In the genomic region with DNA sequence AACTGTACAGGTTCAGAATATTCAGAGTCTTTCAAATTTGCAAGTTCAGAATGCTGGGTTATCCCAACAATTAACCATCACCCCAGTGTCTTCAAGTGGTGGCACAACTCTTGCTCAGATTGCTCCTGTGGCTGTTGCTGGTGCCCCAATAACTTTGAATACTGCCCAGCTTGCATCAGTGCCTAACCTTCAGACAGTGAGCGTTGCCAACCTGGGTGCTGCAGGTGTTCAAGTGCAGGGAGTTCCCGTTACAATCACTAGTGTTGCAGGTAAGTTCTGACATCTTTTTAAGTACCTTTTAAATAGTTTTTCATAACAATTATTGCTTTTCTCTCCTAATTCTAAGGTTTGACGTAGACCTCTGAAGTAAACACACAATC, we compare ENCODE assay signal across 11 cellular contexts. TPM values are rescaled to one million over a fixed set of nuclear protein-coding genes. Genes with fewer than 3 reads are reported as not detected.
A peak's percentile ranks its signal among the peaks of the same experiment; 100 is the strongest.
DNase-seq lines count a peak whose midpoint lies in the region; ATAC-seq and TF ChIP-seq lines count a peak whose summit lies in the region.
"Had no signal": no experiment of that assay in that cellular context is flagged by ENCODE, and none has a peak within 500 bp of the region (broad histone marks: within the 10 kb centered on the region; RNA-seq: fewer than 3 reads in every experiment).

No MANE protein-coding gene starts in this region.

- ATAC-seq in stimulated activated naive CD8-positive, alpha-beta T cell treated with anti-CD3 and anti-CD28 coated beads, Interleukin-15, amount 100 ng/mL, for 72 hours = no peak
- no peak for ATAC-seq in HG03108 (IDR thresholded peaks at IDR 0.05; ENCODE audit: unreplicated experiment)
- ATAC-seq: left colon had no signal

- H3K79me2 ChIP-seq in OCI-LY7 (ENCODE audit: insufficient read depth, low read depth, low read length) = peaks cover 49% of the 10 kb centered on the region

- H3K9me3 Mint-ChIP-seq in activated naive CD4-positive, alpha-beta T cell treated with anti-CD3 and anti-CD28 coated beads, Interleukin-2, amount 10 ng/mL, durations not matched to agents 7 days and 5 days = no peaks in the 10 kb centered on the region
- H3K9me3 Mint-ChIP-seq in stimulated activated naive CD8-positive, alpha-beta T cell treated with anti-CD3 and anti-CD28 coated beads, Interleukin-15, amount 100 ng/mL, for 72 hours = no peaks in the 10 kb centered on the region

- no peak for DNase-seq in activated naive CD4-positive, alpha-beta T cell treated with anti-CD3 and anti-CD28 coated beads, Interleukin-2, amount 10 ng/mL, durations not matched to agents 7 days and 5 days
- no peak for DNase-seq in activated naive CD4-positive, alpha-beta T cell (lab: John Stamatoyannopoulos, UW)
- DNase-seq in OCI-LY7 (ENCODE audit: low spot score) = peak; percentile 10
- peak; percentile 5 for DNase-seq in globus pallidus (ENCODE audit: low spot score)
- no peak for DNase-seq in stimulated activated naive CD8-positive, alpha-beta T cell treated with anti-CD3 and anti-CD28 coated beads, Interleukin-15, amount 100 ng/mL, for 72 hours
- no peak for DNase-seq in putamen (ENCODE audit: low spot score)
- DNase-seq in Peyer's patch = no peak
- DNase-seq: IMR-90, left colon, NCI-H446 had no signal

- intact Hi-C loops in OCI-LY7 (cut with micrococcal nuclease; ENCODE audit: unreplicated experiment) = no loop called here

- no peaks in the 10 kb centered on the region for H3K27me3 Mint-ChIP-seq in activated naive CD4-positive, alpha-beta T cell treated with anti-CD3 and anti-CD28 coated beads, Interleukin-2, amount 10 ng/mL, durations not matched to agents 7 days and 5 days
- no peaks in the 10 kb centered on the region for H3K27me3 Mint-ChIP-seq in stimulated activated naive CD8-positive, alpha-beta T cell treated with anti-CD3 and anti-CD28 coated beads, Interleukin-15, amount 100 ng/mL, for 72 hours

- H3K4me2 ChIP-seq in OCI-LY7 (ENCODE audit: low read length) = peak overlapping the region; percentile 89

- TF ChIP-seq CTCF in OCI-LY7 (conservative IDR thresholded peaks at IDR 0.05; ENCODE audit: low read length) (no peak), Peyer's patch (IDR thresholded peaks at IDR 0.05) (no peak)

- H3K36me3 Mint-ChIP-seq in activated naive CD4-positive, alpha-beta T cell treated with anti-CD3 and anti-CD28 coated beads, Interleukin-2, amount 10 ng/mL, durations not matched to agents 7 days and 5 days = peaks cover 55% of the 10 kb centered on the region

- POLR2A ChIA-PET in OCI-LY7 (lab: Charles Lee) = interaction anchor here (0.5 to 2.5 kb wide), 5 partner anchors 11 to 93 kb away, joined by 3 to 7 read pairs (median 3); no protein-coding TSS in a partner anchor

- peaks cover 48% of the 10 kb centered on the region for H3K4me1 ChIP-seq in OCI-LY7 (ENCODE audit: insufficient read depth, low read length, poor library complexity, severe bottlenecking)
- H3K4me1 ChIP-seq in Peyer's patch = peaks cover 0 to 36% (median 6%) of the 10 kb centered on the region in 4 donors

- H2AFZ ChIP-seq in OCI-LY7 (ENCODE audit: low read length) = no peak overlapping the region

- BruUV-seq in OCI-LY7 (replicated peaks; lab: Mats Ljungman, UMichigan) = no TSS peak

- H3K9me3 ChIP-seq in OCI-LY7 (ENCODE audit: low read length) = no peaks in the 10 kb centered on the region
- no peaks in the 10 kb centered on the region for H3K9me3 ChIP-seq in Peyer's patch

- CTCF ChIA-PET in activated naive CD4-positive, alpha-beta T cell treated with anti-CD3 and anti-CD28 coated beads, Interleukin-2, amount 10 ng/mL, durations not matched to agents 7 days and 5 days (lab: Charles Lee) = interaction anchor here (1.0 to 1.7 kb wide), 2 partner anchors 169 to 176 kb away, joined by 3 to 6 read pairs; no protein-coding TSS in a partner anchor
- CTCF ChIA-PET in OCI-LY7 (lab: Charles Lee; ENCODE audit: unreplicated experiment) = no interaction called here

- H3K27ac Mint-ChIP-seq in activated naive CD4-positive, alpha-beta T cell treated with anti-CD3 and anti-CD28 coated beads, Interleukin-2, amount 10 ng/mL, durations not matched to agents 7 days and 5 days = peak overlapping the region; percentile 55
- no peak overlapping the region for H3K27ac Mint-ChIP-seq in stimulated activated naive CD8-positive, alpha-beta T cell treated with anti-CD3 and anti-CD28 coated beads, Interleukin-15, amount 100 ng/mL, for 72 hours

- H3K4me3 ChIP-seq in OCI-LY7 (ENCODE audit: low read depth, low read length, poor library complexity, severe bottlenecking) (peak overlapping the region; percentile 88), Peyer's patch (no peak overlapping the region)

- H4K20me1 ChIP-seq in OCI-LY7 (ENCODE audit: insufficient read depth, low read length) = peaks cover 14% of the 10 kb centered on the region; the same call in 1 of the 2 replicates

- no peak for TF ChIP-seq POLR2A in Peyer's patch (IDR thresholded peaks at IDR 0.05)

- H3K36me3 ChIP-seq in OCI-LY7 (ENCODE audit: insufficient read depth, low read length) = peaks cover 32% of the 10 kb centered on the region; the same call in 1 of the 2 replicates
- no peaks in the 10 kb centered on the region for H3K36me3 ChIP-seq in Peyer's patch

- H3K27ac ChIP-seq in OCI-LY7 (ENCODE audit: low read depth, low read length, poor library complexity, severe bottlenecking) (no peak overlapping the region), Peyer's patch (no peak overlapping the region)

- H3K4me3 Mint-ChIP-seq in activated naive CD4-positive, alpha-beta T cell treated with anti-CD3 and anti-CD28 coated beads, Interleukin-2, amount 10 ng/mL, durations not matched to agents 7 days and 5 days = peak overlapping the region; percentile 98
- H3K4me3 Mint-ChIP-seq in stimulated activated naive CD8-positive, alpha-beta T cell treated with anti-CD3 and anti-CD28 coated beads, Interleukin-15, amount 100 ng/mL, for 72 hours = peak overlapping the region; percentile 52 to 64

- no peaks in the 10 kb centered on the region for H3K9me2 ChIP-seq in OCI-LY7 (ENCODE audit: insufficient read depth, low read length)

- H3K4me1 Mint-ChIP-seq in activated naive CD4-positive, alpha-beta T cell treated with anti-CD3 and anti-CD28 coated beads, Interleukin-2, amount 10 ng/mL, durations not matched to agents 7 days and 5 days = peaks cover 73% of the 10 kb centered on the region
- peaks cover 62% of the 10 kb centered on the region for H3K4me1 Mint-ChIP-seq in stimulated activated naive CD8-positive, alpha-beta T cell treated with anti-CD3 and anti-CD28 coated beads, Interleukin-15, amount 100 ng/mL, for 72 hours

- no peaks in the 10 kb centered on the region for H3K27me3 ChIP-seq in Peyer's patch

RNA-seq across cellular contexts. Expression of gene SP4, which starts 2.7 kb away (rescaled TPM):
- 15.8 and 22.5 TPM in 2 replicates for total RNA-seq in OCI-LY7 (2014; rRNA removed; shearing (Covaris generic))
- total RNA-seq in OCI-LY7 (2022) = 17.0 and 18.9 TPM in 2 replicates
- 10 to 100 TPM in 1 of 4 donors, 1 to 10 TPM in 3; 4.2 to 16.5 (median 5.1) TPM for total RNA-seq in Peyer's patch

Comparison
In these comparisons a context has a peak if more than half of its experiments do, and no peak if none do; other contexts are left out.
1. DNase-seq: peak in OCI-LY7 (single experiment) and globus pallidus (single experiment); none in activated naive CD4-positive, alpha-beta T cell treated with anti-CD3 and anti-CD28 coated beads, Interleukin-2, amount 10 ng/mL, durations not matched to agents 7 days and 5 days (single experiment), activated naive CD4-positive, alpha-beta T cell (0 of 4), stimulated activated naive CD8-positive, alpha-beta T cell treated with anti-CD3 and anti-CD28 coated beads, Interleukin-15, amount 100 ng/mL, for 72 hours (0 of 2), putamen (single experiment) and Peyer's patch (0 of 3).